ENCODE assay signal across 9 cellular contexts in genomic region chr2:113891265-113891959, GRCh38. TPM values are rescaled to one million over a fixed set of nuclear protein-coding genes. Genes with fewer than 3 reads are reported as not detected.
DNase-seq lines count a peak whose midpoint lies in the region; TF ChIP-seq lines count a peak whose summit lies in the region.
"Had no signal": no experiment of that assay in that cellular context is flagged by ENCODE, and none has a peak within 500 bp of the region (broad histone marks: within the 10 kb centered on the region; RNA-seq: fewer than 3 reads in every experiment).

No MANE protein-coding gene starts in this region.

- peak overlapping the region; percentile 81 for H3K27ac ChIP-seq in SJSA1

- peak overlapping the region; percentile 96; the same call in 1 of the 2 replicates for H3K4me3 ChIP-seq in GM08714 (ENCODE audit: low read length)
- peak overlapping the region; percentile 76 for H3K4me3 ChIP-seq in SJSA1
- H3K4me3 ChIP-seq in retinal pigment epithelial cell (ENCODE audit: low read length) = peak overlapping the region; percentile 95

- no peaks in the 10 kb centered on the region for H3K27me3 ChIP-seq in SJSA1 (replicated peaks)

- H3K9me3 ChIP-seq in SJSA1 (replicated peaks) = no peaks in the 10 kb centered on the region

- H3K4me1 ChIP-seq in SJSA1 (replicated peaks) = peaks cover 63% of the 10 kb centered on the region

- no peak for TF ChIP-seq CTCF in retinal pigment epithelial cell (conservative IDR thresholded peaks at IDR 0.05; ENCODE audit: low read depth, low read length)

- H3K36me3 ChIP-seq in SJSA1 = peaks cover 51% of the 10 kb centered on the region

- DNase-seq in SJSA1 (ENCODE audit: low read depth in 1 of 2, low spot score in 2 of 2) = no peak
- DNase-seq in fibroblast of peridontal ligament (ENCODE audit: extremely low read depth) = peak; percentile 41
- DNase-seq in retinal pigment epithelial cell (ENCODE audit: low read depth) = no peak
- no peak for DNase-seq in activated CD4-positive, CD25-positive, alpha-beta regulatory T cell (lab: John Stamatoyannopoulos, UW)
- DNase-seq in medulla oblongata (ENCODE audit: extremely low spot score) = no peak
- no peak for DNase-seq in central memory CD4-positive, alpha-beta T cell
- no peak for DNase-seq in iPS-NIHi7 (ENCODE audit: extremely low spot score)
- DNase-seq: cortex of kidney had no signal

RNA-seq across cellular contexts. Expression of gene ACTR3, which starts 1.5 kb away (rescaled TPM):
- total RNA-seq in SJSA1 (2014; rRNA removed; shearing (Covaris generic)) = 698 and 739 TPM in 2 replicates
